ENCODE assay signal across 10 cellular contexts in genomic region chr6:26128013-26128771, GRCh38. TPM values are rescaled to one million over a fixed set of nuclear protein-coding genes. Genes with fewer than 3 reads are reported as not detected.
DNase-seq lines count a peak whose midpoint lies in the region; ATAC-seq and TF ChIP-seq lines count a peak whose summit lies in the region.
"Had no signal": no experiment of that assay in that cellular context is flagged by ENCODE, and none has a peak within 500 bp of the region (broad histone marks: within the 10 kb centered on the region; RNA-seq: fewer than 3 reads in every experiment).

No MANE protein-coding gene starts in this region.

- peaks cover 42% of the 10 kb centered on the region for H3K4me1 Mint-ChIP-seq in CD14-positive monocyte
- peaks cover 26 to 66% (median 58%) of the 10 kb centered on the region in 7 donors for H3K4me1 Mint-ChIP-seq in naive thymus-derived CD4-positive, alpha-beta T cell

- H4K5ac ChIP-seq in IMR-90 (ENCODE audit: low read depth, low read length) = no peak overlapping the region

- H3K9me3 ChIP-seq in IMR-90 (ENCODE audit: control insufficient read depth, insufficient read depth, low read length) = no peaks in the 10 kb centered on the region
- no peaks in the 10 kb centered on the region for H3K9me3 ChIP-seq in naive thymus-derived CD4-positive, alpha-beta T cell (ENCODE audit: control insufficient read depth in 2 of 3, low read length in 3 of 3)
- H3K9me3 ChIP-seq: pancreas had no signal

- H3K27ac ChIP-seq in IMR-90 (ENCODE audit: insufficient read depth, low read length) = no peak overlapping the region
- H3K27ac ChIP-seq in naive thymus-derived CD4-positive, alpha-beta T cell (ENCODE audit: low read depth, low read length) = peak overlapping the region; percentile 86
- H3K27ac ChIP-seq: pancreas had no signal

- DNase-seq in CD14-positive monocyte (ENCODE audit: low spot score) = no peak
- DNase-seq in IMR-90 = no peak
- no peak for DNase-seq in astrocyte of the cerebellum (ENCODE audit: low read depth)
- DNase-seq in naive thymus-derived CD4-positive, alpha-beta T cell = no peak
- no peak for DNase-seq in stimulated activated naive CD4-positive, alpha-beta T cell (lab: John Stamatoyannopoulos, UW)
- DNase-seq in NCI-H748 treated with DMSO at 0.1 percent for 48 hours (lab: John Stamatoyannopoulos, UW) = no peak
- DNase-seq in left cardiac atrium = no peak
- DNase-seq: MM.1S, pancreas had no signal

- dilution Hi-C loops in IMR-90 (cut with HindIII; ENCODE audit: low sequenced_read_pairs, unreplicated experiment) = no loop called here

- peak overlapping the region in 5 of 7 donors; percentile 33 to 75 (median 66) for H3K27ac Mint-ChIP-seq in CD14-positive monocyte
- peak overlapping the region in 8 of 9 donors; percentile 11 to 100 (median 90) for H3K27ac Mint-ChIP-seq in naive thymus-derived CD4-positive, alpha-beta T cell

- peak overlapping the region; percentile 2; the same call in 1 of the 2 replicates for H2BK120ac ChIP-seq in IMR-90 (ENCODE audit: low read depth, low read length)

- H3K56ac ChIP-seq in IMR-90 (ENCODE audit: extremely low read depth, insufficient read depth, low read length) = no peak overlapping the region

- H2AK9ac ChIP-seq in IMR-90 (replicated peaks; ENCODE audit: low read depth, low read length, poor library complexity) = no peak overlapping the region

- no peak for ATAC-seq in IMR-90 (ENCODE audit: low read depth)
- no peak for ATAC-seq in naive thymus-derived CD4-positive, alpha-beta T cell
- ATAC-seq in HG03457 (IDR thresholded peaks at IDR 0.05; ENCODE audit: unreplicated experiment) = no peak
- no peak for ATAC-seq in left cardiac atrium
- ATAC-seq: pancreas had no signal

- intact Hi-C loops in CD14-positive monocyte (cut with micrococcal nuclease) = loop anchor here in 1 of 2 donors (10.0 kb wide), 2 partner anchors 67 to 1007 kb away; a partner anchor contains a TSS
- intact Hi-C loops in IMR-90 (cut with micrococcal nuclease) = no loop called here
- intact Hi-C loops in naive thymus-derived CD4-positive, alpha-beta T cell (cut with micrococcal nuclease) = no loop called here
- intact Hi-C loops in left cardiac atrium (cut with DNase I) = no loop called here

- peak overlapping the region; percentile 53 to 55 for H3K4me3 Mint-ChIP-seq in CD14-positive monocyte
- peak overlapping the region; percentile 92 to 100 (median 98) for H3K4me3 Mint-ChIP-seq in naive thymus-derived CD4-positive, alpha-beta T cell

- peaks cover 4% of the 10 kb centered on the region for H3K4me1 ChIP-seq in IMR-90 (ENCODE audit: control insufficient read depth, insufficient read depth, low read length)
- peaks cover 14 to 16% of the 10 kb centered on the region in 2 donors for H3K4me1 ChIP-seq in naive thymus-derived CD4-positive, alpha-beta T cell (ENCODE audit: control insufficient read depth in 2 of 2, insufficient read depth in 2 of 2, low read length in 2 of 2)

- H3K9me3 Mint-ChIP-seq in CD14-positive monocyte = peaks cover 0 to 2% (median 0%) of the 10 kb centered on the region in 7 donors
- peaks cover 0 to 19% (median 0%) of the 10 kb centered on the region in 11 donors for H3K9me3 Mint-ChIP-seq in naive thymus-derived CD4-positive, alpha-beta T cell

- TF ChIP-seq CTCF in CD14-positive monocyte (IDR thresholded peaks at IDR 0.05) (no peak), IMR-90 (conservative IDR thresholded peaks at IDR 0.05; ENCODE audit: low read depth, low read length) (no peak), astrocyte of the cerebellum (IDR thresholded peaks at IDR 0.05; ENCODE audit: low read depth, low read length, missing control alignments) (no peak)

- H2BK15ac ChIP-seq in IMR-90 (ENCODE audit: low read depth, low read length) = no peak overlapping the region

- no peak overlapping the region for H4K8ac ChIP-seq in IMR-90 (ENCODE audit: low read depth in 2 of 2, low read length in 2 of 2)

- H3K14ac ChIP-seq in IMR-90 (replicated peaks; ENCODE audit: low read depth, low read length) = no peak overlapping the region

- WGBS in IMR-90 (ENCODE audit: extremely low coverage in 2 of 2, insufficient read length in 1 of 2), 2 experiments = no CpG with 5 or more reads among the region's 5 CpGs

- H3K36me3 Mint-ChIP-seq in CD14-positive monocyte = peaks cover 39 to 52% of the 10 kb centered on the region in 2 donors
- H3K36me3 Mint-ChIP-seq in naive thymus-derived CD4-positive, alpha-beta T cell = peaks cover 4 to 64% (median 46%) of the 10 kb centered on the region in 5 donors

- H3K18ac ChIP-seq in IMR-90 (ENCODE audit: low read depth, low read length) = no peak overlapping the region

- POLR2A ChIA-PET in IMR-90 (lab: Charles Lee; ENCODE audit: unreplicated experiment) = no interaction called here
- POLR2A ChIA-PET in naive thymus-derived CD4-positive, alpha-beta T cell (lab: Charles Lee) = interaction anchor here (0.6 to 12.4 kb wide), 23 partner anchors 8 to 1744 kb away, joined by 3 to 2532 read pairs (median 58); a partner anchor contains a TSS

- CTCF ChIA-PET in IMR-90 (lab: Yijun Ruan, JAX) = interaction anchor here (0.6 to 0.7 kb wide), 2 partner anchors 444 to 1682 kb away, joined by 3 read pairs; no protein-coding TSS in a partner anchor
- CTCF ChIA-PET in naive thymus-derived CD4-positive, alpha-beta T cell (lab: Charles Lee) = interaction anchor here (0.6 to 0.8 kb wide), 2 partner anchors 186 to 252 kb away, joined by 4 to 6 read pairs; no protein-coding TSS in a partner anchor

- no peak overlapping the region for H4K91ac ChIP-seq in IMR-90 (ENCODE audit: insufficient read depth, low read depth, low read length)

- H3K4ac ChIP-seq in IMR-90 (ENCODE audit: low read depth, low read length) = no peak overlapping the region

- no TSS peak for BruUV-seq in IMR-90 (replicated peaks; lab: Mats Ljungman, UMichigan)

- H3K36me3 ChIP-seq in IMR-90 (ENCODE audit: control insufficient read depth, insufficient read depth, low read length) = peaks cover 16% of the 10 kb centered on the region
- H3K36me3 ChIP-seq in naive thymus-derived CD4-positive, alpha-beta T cell (ENCODE audit: control insufficient read depth in 2 of 3, insufficient read depth in 3 of 3, low read length in 3 of 3) = peaks cover 0 to 13% (median 0%) of the 10 kb centered on the region in 3 experiments
- H3K36me3 ChIP-seq: pancreas had no signal

- peak overlapping the region; percentile 41; the same call in 1 of the 2 replicates for H3K4me2 ChIP-seq in IMR-90 (ENCODE audit: low read depth, low read length)

- peaks cover 44% of the 10 kb centered on the region for H4K20me1 ChIP-seq in IMR-90 (ENCODE audit: insufficient read depth, low read length)

- H3K9ac ChIP-seq in IMR-90 (ENCODE audit: low read depth, low read length) = no peak overlapping the region

- no peak for TF ChIP-seq RAD21 in IMR-90 (IDR thresholded peaks at IDR 0.05; ENCODE audit: low read length)

- in situ Hi-C loops in IMR-90 (cut with MboI; ENCODE audit: low sequenced_read_pairs) = no loop called here
- in situ Hi-C loops in astrocyte of the cerebellum (cut with HindIII; ENCODE audit: low sequenced_read_pairs) = no loop called here

- H2BK5ac ChIP-seq in IMR-90 (ENCODE audit: low read depth, low read length, poor library complexity, severe bottlenecking) = no peak overlapping the region

- H2AFZ ChIP-seq in IMR-90 (replicated peaks; ENCODE audit: low read length, poor library complexity) = no peak overlapping the region

- H3K79me1 ChIP-seq in IMR-90 (ENCODE audit: low read depth in 1 of 2, low read length in 2 of 2) = peaks cover 10 to 34% of the 10 kb centered on the region in 2 experiments; a peak in 3 of 4 replicates

- H3K27me3 Mint-ChIP-seq in CD14-positive monocyte (ENCODE audit: low read depth in 3 of 3) = peaks cover 0 to 4% (median 0%) of the 10 kb centered on the region in 3 donors
- peaks cover 0 to 17% (median 0%) of the 10 kb centered on the region in 5 donors for H3K27me3 Mint-ChIP-seq in naive thymus-derived CD4-positive, alpha-beta T cell

- no peak overlapping the region for H2AK5ac ChIP-seq in IMR-90 (ENCODE audit: low read depth, low read length)

- no peaks in the 10 kb centered on the region for H3K27me3 ChIP-seq in IMR-90 (ENCODE audit: control insufficient read depth, insufficient read depth, low read length)
- no peaks in the 10 kb centered on the region for H3K27me3 ChIP-seq in naive thymus-derived CD4-positive, alpha-beta T cell (ENCODE audit: control insufficient read depth in 2 of 2, insufficient read depth in 2 of 2, low read length in 2 of 2)
- H3K27me3 ChIP-seq: pancreas had no signal

- no peak overlapping the region for H3K4me3 ChIP-seq in IMR-90 (ENCODE audit: insufficient read depth, low read depth, low read length)
- H3K4me3 ChIP-seq in astrocyte of the cerebellum (ENCODE audit: low read depth, low read length) = peak overlapping the region; percentile 98
- no peak overlapping the region for H3K4me3 ChIP-seq in naive thymus-derived CD4-positive, alpha-beta T cell (ENCODE audit: low read length)

- peaks cover 4% of the 10 kb centered on the region; the same call in 1 of the 2 replicates for H3K9me1 ChIP-seq in IMR-90 (ENCODE audit: insufficient read depth, low read length)

- no peak overlapping the region; the same call in 1 of the 2 replicates for H2BK20ac ChIP-seq in IMR-90 (ENCODE audit: low read depth, low read length)

- no peak for TF ChIP-seq POLR2A in IMR-90 (IDR thresholded peaks at IDR 0.05; ENCODE audit: low read depth, low read length)

- H3K23ac ChIP-seq in IMR-90 (ENCODE audit: low read depth, low read length) = peak overlapping the region; percentile 56; the same call in 1 of the 2 replicates

TF ChIP-seq in IMR-90, 13 proteins besides CTCF, POLR2A, EP300 and RAD21:
- no peak for TF ChIP-seq MXI1 (IDR thresholded peaks at IDR 0.05; ENCODE audit: borderline replicate concordance, low read depth, low read length)
- no peak for TF ChIP-seq RCOR1 (IDR thresholded peaks at IDR 0.05; ENCODE audit: insufficient replicate concordance, low read length)
- TF ChIP-seq MAFK (IDR thresholded peaks at IDR 0.05; ENCODE audit: low read depth, low read length) = no peak
TF ChIP-seq in IMR-90: peak in this region for 0.

RNA-seq across cellular contexts. Expression of gene HFE, which starts 41.0 kb away (rescaled TPM):
- 10 to 100 TPM; 14.1 to 16.1 TPM for polyA plus RNA-seq in CD14-positive monocyte
- 13.6 and 14.9 TPM in 2 replicates for total RNA-seq in IMR-90 (2012; rRNA removed)
- 11.7 and 15.7 TPM in 2 replicates for polyA plus RNA-seq in IMR-90 (2012; rRNA removed)
- 9.0 and 14.0 TPM in 2 replicates for polyA plus RNA-seq in IMR-90 (2012; cell fraction: cytosol; rRNA removed)
- polyA plus RNA-seq in IMR-90 (2012; cell fraction: nucleus; rRNA removed; ENCODE audit: low replicate concordance) = 8.4 and 16.6 TPM in 2 replicates
- 1 to 10 TPM; 1.5 to 4.6 (median 2.5) TPM for total RNA-seq in naive thymus-derived CD4-positive, alpha-beta T cell
- polyA plus RNA-seq in naive thymus-derived CD4-positive, alpha-beta T cell = under 1 TPM; 0.65 to 0.85 TPM
- 1 to 10 TPM; 6.0 to 8.8 TPM for total RNA-seq in left cardiac atrium
